1 cellular context compared by ENCODE assay signal in the genomic region with DNA sequence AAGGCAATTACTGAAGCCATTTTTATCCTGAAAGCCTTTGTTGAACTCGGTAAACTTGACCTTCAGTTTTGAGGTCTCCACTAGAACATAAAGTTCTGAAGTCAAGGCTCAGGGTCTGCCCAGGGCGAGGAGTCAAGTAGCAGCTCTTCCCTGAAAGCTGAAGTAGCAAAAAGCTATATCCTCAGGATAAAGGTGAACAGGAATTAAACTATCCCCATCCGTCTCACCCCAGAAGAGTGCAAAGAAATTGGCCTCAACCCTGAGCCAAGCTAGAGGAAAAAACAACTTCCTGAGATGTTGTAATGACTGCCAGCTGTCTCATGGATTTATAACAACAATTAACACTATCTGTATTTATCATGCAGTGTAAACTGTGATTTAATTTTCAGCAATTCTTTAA.
TF ChIP-seq lines count a peak whose summit lies in the region.

No MANE protein-coding gene starts in this region.

TF ChIP-seq in H1, 55 proteins besides CTCF, POLR2A, EP300 and RAD21:
- TF ChIP-seq NANOG (IDR thresholded peaks at IDR 0.05; ENCODE audit: insufficient read depth, low read depth, low read length, poor library complexity, severe bottlenecking) (no peak), KDM1A (IDR thresholded peaks at IDR 0.05; ENCODE audit: borderline replicate concordance, low read length) (no peak), CBX8 (IDR thresholded peaks at IDR 0.05; ENCODE audit: borderline replicate concordance, low read depth, low read length) (no peak)
